8 cellular contexts compared by ENCODE assay signal in genomic region chr19:44954649-44955499, GRCh38. TPM values are rescaled to one million over a fixed set of nuclear protein-coding genes. Genes with fewer than 3 reads are reported as not detected.
DNase-seq lines count a peak whose midpoint lies in the region; ATAC-seq and TF ChIP-seq lines count a peak whose summit lies in the region.

CLPTM1 (plus strand) TSS chr19:44955380; CDS start chr19:44955396, 16 bp downstream.

- intact Hi-C loops in spleen (cut with DNase I; ENCODE audit: low total_unique reads), result no loop called here

- TF ChIP-seq CTCF in AG10803 (conservative IDR thresholded peaks at IDR 0.05; ENCODE audit: low read length), result no peak
- TF ChIP-seq CTCF in spleen (IDR thresholded peaks at IDR 0.05 in 8 of 11, conservative IDR thresholded peaks at IDR 0.05 in 3 of 11), result peak in 4 of 11 experiments; percentile 21 to 42 (median 38)

- H3K9me3 ChIP-seq in spleen, result no peaks in the 10 kb centered on the region

- H3K4me3 ChIP-seq in AG10803 (ENCODE audit: low read length) (peak within 1 kb of the TSS; percentile 94), spleen (peak within 1 kb of the TSS; percentile 73 to 99 (median 95))

- H3K36me3 ChIP-seq in spleen, result peaks cover 0 to 26% (median 7%) of the 10 kb centered on the region in 6 donors

- peak; percentile 71 for ATAC-seq in GM19043 (IDR thresholded peaks at IDR 0.05; ENCODE audit: low read depth, unreplicated experiment)
- ATAC-seq in HG03354 (IDR thresholded peaks at IDR 0.05; ENCODE audit: poor library complexity, severe bottlenecking, unreplicated experiment), result peak; percentile 83

- TF ChIP-seq POLR2A in spleen (IDR thresholded peaks at IDR 0.05), result peak in 2 of 3 donors; percentile 17 to 33

- H3K4me1 ChIP-seq in spleen, result peaks cover 30 to 75% (median 66%) of the 10 kb centered on the region in 6 donors

- H3K27ac ChIP-seq in spleen, result peak within 1 kb of the TSS; percentile 85 to 98 (median 95)

- no peaks in the 10 kb centered on the region for H3K27me3 ChIP-seq in spleen (replicated peaks in 1 of 7)

- WGBS in spleen, 5 donors, result 0 to 1% (median 1%) methylated on average over 32 to 65 of the region's 65 CpGs

- DNase-seq in AG10803 (ENCODE audit: low read depth) (peak; percentile 97), NCI-H446 (lab: John Stamatoyannopoulos, UW) (peak; percentile 97 to 98), inferior parietal cortex (ENCODE audit: extremely low spot score) (peak; percentile 96), spleen (peak; percentile 98)
- peak; percentile 93 for DNase-seq in activated CD4-positive, CD25-positive, alpha-beta regulatory T cell treated with anti-CD3 and anti-CD28 coated beads, Interleukin-2, amount 50 U/mL, for 16 hours (ENCODE audit: low read depth, low spot score)
- peak; percentile 94 for DNase-seq in central memory CD4-positive, alpha-beta T cell

RNA-seq across cellular contexts. Expression of gene CLPTM1, which starts in this region (rescaled TPM):
- 10 to 100 TPM; 66.5 to 97.6 (median 91.0) TPM for total RNA-seq in spleen
- polyA plus RNA-seq in spleen, result 10 to 100 TPM; 44.9 to 62.8 (median 47.8) TPM

Comparison
In these comparisons a context has a peak if more than half of its experiments do, and no peak if none do; other contexts are left out.
1. Peak in every context shown above with its lines: DNase-seq, ATAC-seq, H3K4me3 ChIP-seq and H3K27ac ChIP-seq.